Comparison of ENCODE assay signal across 1 cellular context in the genomic region with DNA sequence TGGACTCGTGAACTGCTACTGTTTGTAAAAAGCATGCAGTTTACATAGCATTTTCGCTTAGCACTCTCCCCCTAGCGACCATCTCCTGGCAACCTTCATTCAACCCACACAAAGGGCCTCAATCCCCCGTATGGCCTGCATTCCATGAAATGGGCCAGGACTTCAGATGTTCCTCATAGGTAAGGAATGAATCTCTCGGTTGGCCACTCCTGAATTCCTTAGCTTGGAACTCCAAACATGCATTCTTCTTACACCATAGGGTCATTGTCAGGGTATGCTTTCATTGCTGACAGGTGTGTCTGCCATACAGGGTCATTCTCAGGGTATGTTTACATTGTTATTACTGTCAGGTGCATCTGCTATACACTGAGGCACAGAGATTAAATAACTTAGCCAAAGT.
TF ChIP-seq lines count a peak whose summit lies in the region.

No MANE protein-coding gene starts in this region.

TF ChIP-seq in IMR-90, 13 proteins besides CTCF, POLR2A, EP300 and RAD21 (continued from another document):
- TF ChIP-seq, protein P1, sequence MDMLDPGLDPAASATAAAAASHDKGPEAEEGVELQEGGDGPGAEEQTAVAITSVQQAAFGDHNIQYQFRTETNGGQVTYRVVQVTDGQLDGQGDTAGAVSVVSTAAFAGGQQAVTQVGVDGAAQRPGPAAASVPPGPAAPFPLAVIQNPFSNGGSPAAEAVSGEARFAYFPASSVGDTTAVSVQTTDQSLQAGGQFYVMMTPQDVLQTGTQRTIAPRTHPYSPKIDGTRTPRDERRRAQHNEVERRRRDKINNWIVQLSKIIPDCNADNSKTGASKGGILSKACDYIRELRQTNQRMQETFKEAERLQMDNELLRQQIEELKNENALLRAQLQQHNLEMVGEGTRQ (IDR thresholded peaks at IDR 0.05; ENCODE audit: low read depth, low read length), result no peak
- no peak for TF ChIP-seq RCOR1 (IDR thresholded peaks at IDR 0.05; ENCODE audit: insufficient replicate concordance, low read length)
